8 cellular contexts compared by ENCODE assay signal in the genomic region with DNA sequence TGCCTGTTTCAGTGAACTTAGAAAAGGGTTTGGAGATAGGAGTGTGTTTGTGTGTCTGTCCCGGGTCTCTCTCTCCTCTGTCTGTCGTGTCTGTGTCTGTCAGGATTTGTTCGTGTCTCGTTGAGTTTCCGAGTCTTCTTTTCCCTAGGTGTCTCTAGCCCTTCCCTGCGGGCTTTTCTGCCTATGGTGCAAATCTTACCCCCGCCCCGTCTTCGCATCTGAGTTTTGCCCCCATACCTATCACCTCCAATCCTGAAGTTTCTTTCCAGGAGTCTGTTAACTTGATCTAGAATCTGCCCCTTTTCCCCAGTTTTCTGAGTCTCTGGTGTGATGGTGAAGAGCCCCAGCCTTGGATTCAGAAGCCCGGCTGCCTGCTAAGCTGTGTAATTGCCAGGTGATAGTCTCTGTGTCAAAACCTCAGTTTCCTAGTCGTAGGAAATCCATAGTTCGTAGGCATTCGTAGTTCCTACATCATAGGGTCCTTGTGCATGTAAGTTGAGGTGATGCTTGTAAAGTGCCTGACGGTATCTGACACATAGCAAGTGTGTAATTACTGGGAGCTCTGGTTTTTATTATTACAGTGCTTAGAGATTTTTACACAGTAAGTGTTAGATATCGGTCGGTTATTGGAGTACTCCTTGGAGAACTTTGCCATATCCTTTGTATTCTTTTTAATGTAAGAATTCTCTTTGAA. TPM values are rescaled to one million over a fixed set of nuclear protein-coding genes. Genes with fewer than 3 reads are reported as not detected.
DNase-seq lines count a peak whose midpoint lies in the region; ATAC-seq, FAIRE-seq and TF ChIP-seq lines count a peak whose summit lies in the region.

No MANE protein-coding gene starts in this region.

- H3F3A ChIP-seq in SU-DHL-6 (ENCODE audit: insufficient read depth), result peaks cover 54% of the 10 kb centered on the region

- CTCF ChIA-PET in GM10248 (lab: Yijun Ruan, JAX), result interaction anchor here (1.2 kb wide), 1 partner anchor 19 kb away, joined by 6 read pairs; no protein-coding TSS in a partner anchor

- H3K36me3 ChIP-seq in SU-DHL-6 (ENCODE audit: low read length), result peaks cover 12% of the 10 kb centered on the region; the same call in 1 of the 2 replicates
- H3K36me3 ChIP-seq in sigmoid colon, result peaks cover 6 to 54% (median 32%) of the 10 kb centered on the region in 4 donors

- no peak for ATAC-seq in HG03460 (IDR thresholded peaks at IDR 0.05; ENCODE audit: unreplicated experiment)

- no peak for TF ChIP-seq CTCF in SU-DHL-6 (IDR thresholded peaks at IDR 0.05; ENCODE audit: insufficient read depth, low read length, poor library complexity, severe bottlenecking)
- no peak for TF ChIP-seq CTCF in fibroblast of pulmonary artery (IDR thresholded peaks at IDR 0.05; ENCODE audit: low read length, missing control alignments)
- TF ChIP-seq CTCF in sigmoid colon (IDR thresholded peaks at IDR 0.05), result no peak
- no peak for TF ChIP-seq CTCF in GM10248 (IDR thresholded peaks at IDR 0.05; ENCODE audit: control extremely low read depth, extremely low read depth, low read depth, missing control alignments)

- H3K27ac ChIP-seq in SU-DHL-6 (ENCODE audit: low read depth, low read length) (peak overlapping the region; percentile 90), sigmoid colon (peak overlapping the region; percentile 86 to 98 (median 90))

- no peaks in the 10 kb centered on the region for H3K9me2 ChIP-seq in SU-DHL-6 (replicated peaks; ENCODE audit: insufficient read depth, low read length)

- DNase-seq in GM12892 (ENCODE audit: insufficient read length), result no peak
- no peak for DNase-seq in fibroblast of pulmonary artery (ENCODE audit: low read depth)
- DNase-seq in sigmoid colon, result no peak
- DNase-seq in GM10248 (ENCODE audit: extremely low spot score), result no peak
- DNase-seq in stimulated activated CD4-positive, alpha-beta T cell treated with anti-CD3 and anti-CD28 coated beads, Interleukin-2, amount 100 ng/mL, for 24 hours, result no peak
- no peak for DNase-seq in stimulated activated CD4-positive, alpha-beta T cell treated with anti-CD3 and anti-CD28 coated beads, Interleukin-2, amount 100 ng/mL, for 48 hours

- no peak for TF ChIP-seq EP300 in sigmoid colon (IDR thresholded peaks at IDR 0.05)

- H4K20me1 ChIP-seq in SU-DHL-6 (ENCODE audit: low read depth, low read length), result peaks cover 3% of the 10 kb centered on the region

- TF ChIP-seq POLR2A in GM12892 (IDR thresholded peaks at IDR 0.05; ENCODE audit: low read depth, low read length) (no peak), sigmoid colon (IDR thresholded peaks at IDR 0.05) (no peak)

- H3K79me2 ChIP-seq in SU-DHL-6 (ENCODE audit: insufficient read depth, low read length), result peaks cover 82% of the 10 kb centered on the region

- POLR2A ChIA-PET in GM10248 (lab: Yijun Ruan, JAX), result interaction anchor here (0.6 kb wide), 2 partner anchors 21 to 161 kb away, joined by 3 to 4 read pairs; a partner anchor contains a TSS

- intact Hi-C loops in sigmoid colon (cut with DNase I), result loop anchor here (10.0 kb wide), 1 partner anchor 611 kb away; a partner anchor contains a TSS

- peak overlapping the region; percentile 90 for H3K4me2 ChIP-seq in SU-DHL-6 (ENCODE audit: low read depth, low read length, poor library complexity, severe bottlenecking)

- H3K4me1 ChIP-seq in sigmoid colon, result peaks cover 0 to 55% (median 42%) of the 10 kb centered on the region in 4 donors

- H3K4me3 ChIP-seq in SU-DHL-6 (ENCODE audit: insufficient read depth, low read length, poor library complexity, severe bottlenecking) (peak overlapping the region; percentile 68), fibroblast of pulmonary artery (replicated peaks; ENCODE audit: low read depth, low read length) (peak overlapping the region; percentile 93), sigmoid colon (peak overlapping the region; percentile 51 to 99 (median 94))

- peak overlapping the region; percentile 82 for H3K9ac ChIP-seq in SU-DHL-6 (ENCODE audit: low read length)

- H2AFZ ChIP-seq in SU-DHL-6 (ENCODE audit: low read depth, low read length, severe bottlenecking), result no peak overlapping the region

- H3K27me3 ChIP-seq in SU-DHL-6 (ENCODE audit: low read length) (no peaks in the 10 kb centered on the region), sigmoid colon (no peaks in the 10 kb centered on the region)

- peak; percentile 33 for FAIRE-seq in GM12892 (lab: Jason Lieb, UNC)

- H3K9me3 ChIP-seq in SU-DHL-6 (ENCODE audit: insufficient read depth, low read length) (no peaks in the 10 kb centered on the region), sigmoid colon (no peaks in the 10 kb centered on the region)

- WGBS in sigmoid colon, 2 donors, result 2 to 12% methylated on average over 16 of the region's 16 CpGs

RNA-seq across cellular contexts. Expression of a gene that starts 0.8 kb away (rescaled TPM):
- 5.9 TPM for polyA plus RNA-seq in GM12892 (2012; ENCODE audit: missing spikeins)
- 10 to 100 TPM; 22.8 to 54.3 (median 34.6) TPM for total RNA-seq in sigmoid colon
- 100 to 1,000 TPM; 137 to 162 (median 146) TPM for polyA plus RNA-seq in sigmoid colon

RNA-seq across cellular contexts. Expression of a gene that starts 21.0 kb away (rescaled TPM):
- 137 TPM for polyA plus RNA-seq in GM12892 (2012; ENCODE audit: missing spikeins)
- total RNA-seq in sigmoid colon, result 10 to 100 TPM; 52.1 to 79.7 (median 65.4) TPM
- 100 to 1,000 TPM in 1 of 3 donors, 10 to 100 TPM in 2; 81.7 to 162 (median 86.9) TPM for polyA plus RNA-seq in sigmoid colon

RNA-seq across cellular contexts. Expression of a gene that starts 27.8 kb away (rescaled TPM):
- 20.1 TPM for polyA plus RNA-seq in GM12892 (2012; ENCODE audit: missing spikeins)
- total RNA-seq in sigmoid colon, result 10 to 100 TPM; 16.6 to 22.9 (median 20.2) TPM
- polyA plus RNA-seq in sigmoid colon, result 10 to 100 TPM in 2 of 3 donors, 1 to 10 TPM in 1; 5.5 to 10.8 (median 10.0) TPM

RNA-seq across cellular contexts. Expression of a gene that starts 32.4 kb away (rescaled TPM):
- 27.0 TPM for polyA plus RNA-seq in GM12892 (2012; ENCODE audit: missing spikeins)
- 10 to 100 TPM; 18.2 to 43.2 (median 24.5) TPM for total RNA-seq in sigmoid colon
- polyA plus RNA-seq in sigmoid colon, result 10 to 100 TPM; 17.1 to 24.4 (median 23.4) TPM

RNA-seq across cellular contexts. Expression of a gene that starts 35.0 kb away (rescaled TPM):
- polyA plus RNA-seq in GM12892 (2012; ENCODE audit: missing spikeins), result 14.4 TPM
- 10 to 100 TPM; 23.5 to 45.5 (median 31.1) TPM for total RNA-seq in sigmoid colon
- polyA plus RNA-seq in sigmoid colon, result 10 to 100 TPM; 10.4 to 27.9 (median 13.8) TPM
